Comparison of ENCODE assay signal across 1 cellular context in genomic region chr1:219794085-219794743, GRCh38.
TF ChIP-seq lines count a peak whose summit lies in the region.

No MANE protein-coding gene starts in this region.

TF ChIP-seq in K562, 482 proteins besides CTCF, POLR2A, EP300 and RAD21 (continued from another document):
- TF ChIP-seq ZNF318 (IDR thresholded peaks at IDR 0.05; ENCODE audit: borderline replicate concordance in 1 of 2, low read depth in 1 of 2) (0 out of 4 replicates have a peak, but pooled peaks of 1 of the 2 experiments have one; percentile 33), NKRF (IDR thresholded peaks at IDR 0.05; ENCODE audit: borderline replicate concordance) (no peak), ZNF253 (CRISPR knock-in tag; conservative IDR thresholded peaks at IDR 0.05) (no peak), U2AF2 (optimal IDR thresholded peaks at IDR 0.05; ENCODE audit: low read depth, low read length) (no peak), RBM22 (IDR thresholded peaks at IDR 0.05; ENCODE audit: low read depth, low read length, poor library complexity, severe bottlenecking) (no peak), IRF2 (CRISPR knock-in tag; IDR thresholded peaks at IDR 0.05) (no peak), STAG1 (CRISPR knock-in tag; IDR thresholded peaks at IDR 0.05; ENCODE audit: borderline replicate concordance) (no peak), RB1 (IDR thresholded peaks at IDR 0.05; ENCODE audit: low read depth) (no peak), MAFF (IDR thresholded peaks at IDR 0.05; ENCODE audit: low read length) (no peak), ZBTB7A (IDR thresholded peaks at IDR 0.05; ENCODE audit: borderline replicate concordance, control insufficient read depth, low read depth, low read length) (no peak), ZNF274 (IDR thresholded peaks at IDR 0.05; ENCODE audit: borderline replicate concordance, low read depth, low read length) (no peak), NFE2 (IDR thresholded peaks at IDR 0.05; ENCODE audit: low read depth) (peak; percentile 46; the same call in 1 of the 2 replicates), ELF2 (CRISPR knock-in tag; IDR thresholded peaks at IDR 0.05) (no peak), SPI1 (IDR thresholded peaks at IDR 0.05; ENCODE audit: borderline replicate concordance, low read depth, low read length) (peak; percentile 72; the same call in 1 of the 2 replicates)
TF ChIP-seq in K562: peak in this region for 6.
